Comparison of ENCODE assay signal across 8 cellular contexts in genomic region chr1:17438176-17438976, GRCh38. TPM values are rescaled to one million over a fixed set of nuclear protein-coding genes. Genes with fewer than 3 reads are reported as not detected.
A peak's percentile ranks its signal among the peaks of the same experiment; 100 is the strongest.
DNase-seq lines count a peak whose midpoint lies in the region; ATAC-seq and TF ChIP-seq lines count a peak whose summit lies in the region.

No MANE protein-coding gene starts in this region.

- peaks cover 5 to 16% (median 11%) of the 10 kb centered on the region in 4 donors for H3K4me1 ChIP-seq in liver (ENCODE audit: control insufficient read depth in 4 of 4, insufficient read depth in 4 of 4, low read length in 3 of 4)

- peak overlapping the region; percentile 96 for H3K4me3 Mint-ChIP-seq in activated CD4-positive, alpha-beta T cell treated with anti-CD3 and anti-CD28 coated beads, Interleukin-2, amount 10 ng/mL, durations not matched to agents 7 days and 5 days

- DNase-seq in GM10266 (ENCODE audit: extremely low spot score) (peak; percentile 88), NCI-H2196 treated with DMSO at 0.1 percent for 48 hours (lab: John Stamatoyannopoulos, UW; ENCODE audit: unreplicated experiment) (peak; percentile 37), dermis blood vessel endothelial cell (peak; percentile 76)
- peak; percentile 70 for DNase-seq in activated CD4-positive, alpha-beta T cell treated with anti-CD3 and anti-CD28 coated beads, Interleukin-2, amount 10 ng/mL, durations not matched to agents 7 days and 5 days
- peak; percentile 74 to 80 for DNase-seq in stimulated activated CD4-positive, alpha-beta T cell treated with anti-CD3 and anti-CD28 coated beads, Interleukin-4, amount 100 ng/mL, for 4 hours

- TF ChIP-seq CTCF in GM10266 (IDR thresholded peaks at IDR 0.05; ENCODE audit: control insufficient read depth, insufficient read depth, low read depth, missing control alignments) (no peak), liver (IDR thresholded peaks at IDR 0.05; ENCODE audit: low read depth, low read length, missing input control) (no peak)

- peaks cover 13% of the 10 kb centered on the region for H3K36me3 Mint-ChIP-seq in activated CD4-positive, alpha-beta T cell treated with anti-CD3 and anti-CD28 coated beads, Interleukin-2, amount 10 ng/mL, durations not matched to agents 7 days and 5 days (ENCODE audit: low read depth)

- POLR2A ChIA-PET in activated CD4-positive, alpha-beta T cell treated with anti-CD3 and anti-CD28 coated beads, Interleukin-2, amount 10 ng/mL, durations not matched to agents 7 days and 5 days (lab: Charles Lee) = interaction anchor here (0.6 kb wide), 1 partner anchor 145 kb away, joined by 3 read pairs; no protein-coding TSS in a partner anchor

- WGBS in liver = under 1% methylated on average over 81 of the region's 81 CpGs

- peak overlapping the region; percentile 87 to 92 for H3K27ac ChIP-seq in liver (ENCODE audit: low read depth in 1 of 2, low read length in 2 of 2)

- no peak for TF ChIP-seq RAD21 in liver (IDR thresholded peaks at IDR 0.05)

- H3K27ac Mint-ChIP-seq in activated CD4-positive, alpha-beta T cell treated with anti-CD3 and anti-CD28 coated beads, Interleukin-2, amount 10 ng/mL, durations not matched to agents 7 days and 5 days = peak overlapping the region; percentile 97

- CTCF ChIA-PET in activated CD4-positive, alpha-beta T cell treated with anti-CD3 and anti-CD28 coated beads, Interleukin-2, amount 10 ng/mL, durations not matched to agents 7 days and 5 days (lab: Charles Lee) = interaction anchor here (0.6 to 1.9 kb wide), 3 partner anchors 12 to 75 kb away, joined by 4 to 5 read pairs (median 5); no protein-coding TSS in a partner anchor

- ATAC-seq in HG02642 (IDR thresholded peaks at IDR 0.05; ENCODE audit: poor library complexity, unreplicated experiment) (peak; percentile 40), GM19023 (IDR thresholded peaks at IDR 0.05; ENCODE audit: unreplicated experiment) (no peak)

- H3K9ac ChIP-seq in liver (ENCODE audit: low read depth in 1 of 2, low read length in 2 of 2) = peak overlapping the region; percentile 78 to 92

- H3K4me1 Mint-ChIP-seq in activated CD4-positive, alpha-beta T cell treated with anti-CD3 and anti-CD28 coated beads, Interleukin-2, amount 10 ng/mL, durations not matched to agents 7 days and 5 days = peaks cover 63% of the 10 kb centered on the region

- no peaks in the 10 kb centered on the region for H3K27me3 ChIP-seq in liver (ENCODE audit: control insufficient read depth in 4 of 4, insufficient read depth in 4 of 4, low read length in 3 of 4)

- H3K36me3 ChIP-seq in liver (ENCODE audit: control insufficient read depth in 4 of 4, insufficient read depth in 3 of 4, low read depth in 1 of 4, low read length in 3 of 4) = peaks cover 0 to 2% (median 0%) of the 10 kb centered on the region in 4 donors

- no peaks in the 10 kb centered on the region for H3K9me3 Mint-ChIP-seq in activated CD4-positive, alpha-beta T cell treated with anti-CD3 and anti-CD28 coated beads, Interleukin-2, amount 10 ng/mL, durations not matched to agents 7 days and 5 days

- H3K27me3 Mint-ChIP-seq in activated CD4-positive, alpha-beta T cell treated with anti-CD3 and anti-CD28 coated beads, Interleukin-2, amount 10 ng/mL, durations not matched to agents 7 days and 5 days = no peaks in the 10 kb centered on the region

- H3K4me3 ChIP-seq in liver (ENCODE audit: low read depth in 1 of 3, low read length in 3 of 3) = peak overlapping the region; percentile 82 to 85 (median 83)

- H3K9me3 ChIP-seq in liver (ENCODE audit: control insufficient read depth in 4 of 4, low read length in 3 of 4) = no peaks in the 10 kb centered on the region

TF ChIP-seq in liver, 16 proteins besides CTCF, POLR2A, EP300 and RAD21:
- TF ChIP-seq FOXA1 (IDR thresholded peaks at IDR 0.05) (no peak), FOXA2 (IDR thresholded peaks at IDR 0.05) (no peak), ZBTB33 (IDR thresholded peaks at IDR 0.05) (no peak), SP1 (IDR thresholded peaks at IDR 0.05) (no peak), YY1 (IDR thresholded peaks at IDR 0.05) (peak; percentile 8)

RNA-seq across cellular contexts. Expression of gene RCC2, which starts 1.1 kb away (rescaled TPM):
- 100 to 1,000 TPM; 118 to 121 TPM for total RNA-seq in activated CD4-positive, alpha-beta T cell treated with anti-CD3 and anti-CD28 coated beads, Interleukin-2, amount 10 ng/mL, durations not matched to agents 7 days and 5 days
- total RNA-seq in dermis blood vessel endothelial cell (118 and 122 TPM in 2 replicates), liver (10 to 100 TPM in 1 of 2 donors, 1 to 10 TPM in 1; 8.6 to 36.7 TPM)
- polyA plus RNA-seq in liver = 1 to 10 TPM; 2.1 to 7.6 TPM

Comparison
In these comparisons a context has a peak if more than half of its experiments do, and no peak if none do; other contexts are left out.
1. DNase-seq: peak in every context shown above with its lines; median percentile 88 in GM10266; 77 in stimulated activated CD4-positive, alpha-beta T cell treated with anti-CD3 and anti-CD28 coated beads, Interleukin-4, amount 100 ng/mL, for 4 hours; 76 in dermis blood vessel endothelial cell; 70 in activated CD4-positive, alpha-beta T cell treated with anti-CD3 and anti-CD28 coated beads, Interleukin-2, amount 10 ng/mL, durations not matched to agents 7 days and 5 days; 37 in NCI-H2196 treated with DMSO at 0.1 percent for 48 hours.